10 cellular contexts compared by ENCODE assay signal in genomic region chr2:178018141-178018540, GRCh38. TPM values are rescaled to one million over a fixed set of nuclear protein-coding genes. Genes with fewer than 3 reads are reported as not detected.
"Had no signal": no experiment of that assay in that cellular context is flagged by ENCODE, and none has a peak within 500 bp of the region (broad histone marks: within the 10 kb centered on the region; RNA-seq: fewer than 3 reads in every experiment).

No MANE protein-coding gene starts in this region.

- H3K9me3 Mint-ChIP-seq: HFFc6 had no signal

- H3K9ac ChIP-seq: GM23248 had no signal

- H3K36me3 ChIP-seq: HAP-1 had no signal

- H3K27ac ChIP-seq: GM23248 had no signal

- DNase-seq: GM23248, GOT3, H7, HFFc6, IMR-90, KBM-7 had no signal

- H3K27ac Mint-ChIP-seq: HFFc6 had no signal

- H3K4me3 ChIP-seq: GM23248, HAP-1 had no signal

- H3K4me3 Mint-ChIP-seq: HFFc6 had no signal

- ATAC-seq: HCT116 had no signal

- FAIRE-seq: HTR-8/SVneo had no signal

- H2AFZ ChIP-seq: GM23248 had no signal

- H3K9me3 ChIP-seq: HAP-1 had no signal

RNA-seq across cellular contexts. Expression of gene PDE11A, which starts 54.4 kb away (rescaled TPM):
- total RNA-seq: HT-29 had no signal
